In the genomic region with DNA sequence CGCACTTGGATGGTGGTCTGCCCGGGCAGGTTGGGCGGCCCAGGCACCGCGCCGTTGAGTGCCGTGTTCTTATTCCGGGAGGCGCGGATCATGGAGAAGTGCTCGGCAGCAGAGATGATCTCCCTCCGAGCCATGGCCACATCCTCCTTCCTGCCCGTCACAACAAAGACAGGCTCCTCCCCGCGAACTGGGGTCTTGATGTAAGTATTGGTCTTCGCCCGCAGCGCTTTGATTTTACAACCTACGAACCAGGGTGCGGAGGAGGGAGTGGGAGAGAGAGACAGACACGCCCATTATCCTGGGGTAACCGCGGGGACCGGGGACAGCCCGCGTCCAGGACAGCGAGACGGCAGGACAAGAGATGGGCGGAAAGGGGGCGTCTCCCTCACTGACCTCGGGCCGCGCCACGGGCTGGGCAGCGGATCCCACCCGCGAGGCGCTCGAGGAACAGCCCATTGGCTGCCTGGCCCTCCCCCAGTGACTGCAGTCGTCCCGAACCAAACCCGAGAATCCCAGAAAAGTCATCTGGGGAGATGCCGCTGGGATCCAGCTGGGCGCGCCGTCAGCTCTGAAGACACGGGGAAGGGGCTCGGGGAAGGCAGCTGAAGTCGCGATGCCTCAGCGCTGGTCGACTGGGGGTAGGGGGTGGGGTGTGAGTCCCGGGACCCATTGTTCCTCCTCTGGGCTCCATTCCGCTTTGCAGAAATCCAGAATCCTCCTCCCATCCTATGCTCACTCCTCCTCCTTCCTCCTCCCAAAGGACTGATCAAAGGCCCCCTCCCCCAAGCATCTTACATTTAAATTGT, we compare ENCODE assay signal across 1 cellular context.
A peak's percentile ranks its signal among the peaks of the same experiment; 100 is the strongest.
TF ChIP-seq lines count a peak whose summit lies in the region.

No MANE protein-coding gene starts in this region.

TF ChIP-seq in WTC11, 78 proteins besides CTCF, POLR2A, EP300 and RAD21 (continued from another document):
- TF ChIP-seq, protein P1, sequence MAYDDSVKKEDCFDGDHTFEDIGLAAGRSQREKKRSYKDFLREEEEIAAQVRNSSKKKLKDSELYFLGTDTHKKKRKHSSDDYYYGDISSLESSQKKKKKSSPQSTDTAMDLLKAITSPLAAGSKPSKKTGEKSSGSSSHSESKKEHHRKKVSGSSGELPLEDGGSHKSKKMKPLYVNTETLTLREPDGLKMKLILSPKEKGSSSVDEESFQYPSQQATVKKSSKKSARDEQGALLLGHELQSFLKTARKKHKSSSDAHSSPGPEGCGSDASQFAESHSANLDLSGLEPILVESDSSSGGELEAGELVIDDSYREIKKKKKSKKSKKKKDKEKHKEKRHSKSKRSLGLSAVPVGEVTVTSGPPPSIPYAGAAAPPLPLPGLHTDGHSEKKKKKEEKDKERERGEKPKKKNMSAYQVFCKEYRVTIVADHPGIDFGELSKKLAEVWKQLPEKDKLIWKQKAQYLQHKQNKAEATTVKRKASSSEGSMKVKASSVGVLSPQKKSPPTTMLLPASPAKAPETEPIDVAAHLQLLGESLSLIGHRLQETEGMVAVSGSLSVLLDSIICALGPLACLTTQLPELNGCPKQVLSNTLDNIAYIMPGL (CRISPR knock-in tag; IDR thresholded peaks at IDR 0.05) = no peak
- TF ChIP-seq, protein P2, sequence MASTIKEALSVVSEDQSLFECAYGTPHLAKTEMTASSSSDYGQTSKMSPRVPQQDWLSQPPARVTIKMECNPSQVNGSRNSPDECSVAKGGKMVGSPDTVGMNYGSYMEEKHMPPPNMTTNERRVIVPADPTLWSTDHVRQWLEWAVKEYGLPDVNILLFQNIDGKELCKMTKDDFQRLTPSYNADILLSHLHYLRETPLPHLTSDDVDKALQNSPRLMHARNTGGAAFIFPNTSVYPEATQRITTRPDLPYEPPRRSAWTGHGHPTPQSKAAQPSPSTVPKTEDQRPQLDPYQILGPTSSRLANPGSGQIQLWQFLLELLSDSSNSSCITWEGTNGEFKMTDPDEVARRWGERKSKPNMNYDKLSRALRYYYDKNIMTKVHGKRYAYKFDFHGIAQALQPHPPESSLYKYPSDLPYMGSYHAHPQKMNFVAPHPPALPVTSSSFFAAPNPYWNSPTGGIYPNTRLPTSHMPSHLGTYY (CRISPR knock-in tag; IDR thresholded peaks at IDR 0.05) = no peak
- TF ChIP-seq, protein P3, sequence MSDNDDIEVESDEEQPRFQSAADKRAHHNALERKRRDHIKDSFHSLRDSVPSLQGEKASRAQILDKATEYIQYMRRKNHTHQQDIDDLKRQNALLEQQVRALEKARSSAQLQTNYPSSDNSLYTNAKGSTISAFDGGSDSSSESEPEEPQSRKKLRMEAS (CRISPR knock-in tag; IDR thresholded peaks at IDR 0.05) = peak; percentile 71
- TF ChIP-seq ZNF121 (CRISPR knock-in tag; IDR thresholded peaks at IDR 0.05) (peak; percentile 97), SMAD4 (CRISPR knock-in tag; IDR thresholded peaks at IDR 0.05) (peak; percentile 5; the same call in 1 of the 2 replicates), FOXK1 (CRISPR knock-in tag; IDR thresholded peaks at IDR 0.05) (peak; percentile 45; the same call in 1 of the 2 replicates), ZNF263 (CRISPR knock-in tag; IDR thresholded peaks at IDR 0.05; ENCODE audit: low read depth) (peak; percentile 77), SP1 (CRISPR knock-in tag; conservative IDR thresholded peaks at IDR 0.05) (0 out of 2 replicates have a peak, but pooled peaks have one; percentile 21), ZNF232 (CRISPR knock-in tag; IDR thresholded peaks at IDR 0.05) (0 out of 2 replicates have a peak, but pooled peaks have one; percentile 61)
